Comparison of ENCODE assay signal across 28 cellular contexts in the genomic region with DNA sequence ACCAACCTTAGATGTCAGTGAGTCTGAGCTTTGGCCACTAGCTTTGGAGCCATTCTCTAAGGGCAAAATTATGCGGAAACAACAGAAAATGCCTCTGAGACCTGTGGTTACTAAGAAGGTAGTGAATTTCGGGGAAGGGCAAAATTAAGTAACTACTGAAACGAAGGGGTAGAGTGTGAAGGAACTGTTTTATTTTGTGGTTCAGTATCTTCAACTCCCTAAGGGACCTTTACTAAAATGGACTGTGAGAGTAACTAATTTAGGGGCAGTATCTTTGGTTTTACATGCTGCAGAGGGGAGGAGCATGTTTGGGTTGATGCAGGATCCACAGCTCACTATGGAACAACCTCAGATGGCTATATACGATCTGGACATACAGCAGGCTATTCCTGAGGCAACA. TPM values are rescaled to one million over a fixed set of nuclear protein-coding genes. Genes with fewer than 3 reads are reported as not detected.
"Had no signal": no experiment of that assay in that cellular context is flagged by ENCODE, and none has a peak within 500 bp of the region (broad histone marks: within the 10 kb centered on the region; RNA-seq: fewer than 3 reads in every experiment).

No MANE protein-coding gene starts in this region.

- H3K4me3 ChIP-seq: stomach, suprapubic skin, testis, thoracic aorta, thyroid gland, tibial artery, tibial nerve, transverse colon, upper lobe of left lung, upper lobe of right lung, uterus, vagina had no signal

- ATAC-seq: stimulated activated effector memory CD8-positive, alpha-beta T cell treated with anti-CD3 and anti-CD28 coated beads, Interleukin-12 subunit alpha, Interleukin-12 subunit beta, amount 100 ng/mL, for 72 hours; stimulated activated memory B cell treated with anti-CD40 and anti-IgM and Interleukin-4, amounts not matched to agents 10 μg/mL and 1 μg/mL and 100 μg/mL, for 72 hours; stimulated activated naive CD8-positive, alpha-beta T cell treated with anti-CD3 and anti-CD28 coated beads, Interleukin-15, amount 100 ng/mL, for 72 hours; stimulated activated naive CD8-positive, alpha-beta T cell treated with anti-CD3 and anti-CD28 coated beads, Interleukin-15, Interleukin-2, amounts not matched to agents 100 U/mL and 50 U/mL, for 24 hours; upper lobe of right lung had no signal

- H3K36me3 ChIP-seq: stomach, suprapubic skin, thoracic aorta, thyroid gland, tibial artery, tibial nerve, transverse colon, upper lobe of left lung, upper lobe of right lung, uterus, vagina had no signal

- H3K9me3 ChIP-seq: stomach, suprapubic skin, testis, thoracic aorta, thyroid gland, tibial artery, tibial nerve, transverse colon, upper lobe of left lung, upper lobe of right lung, uterus, vagina had no signal

- H3K27me3 ChIP-seq: stomach, suprapubic skin, testis, thyroid gland, tibial artery, tibial nerve, transverse colon, upper lobe of left lung, upper lobe of right lung, uterus, vagina had no signal

- DNase-seq: stimulated activated CD4-positive, alpha-beta T cell treated with anti-CD3 and anti-CD28 coated beads, Interleukin-2, amount 100 ng/mL, for 48 hours; stimulated activated CD4-positive, alpha-beta T cell treated with anti-CD3 and anti-CD28 coated beads, Interleukin-4, amount 100 ng/mL, for 1 hour; stimulated activated CD4-positive, alpha-beta T cell treated with anti-CD3 and anti-CD28 coated beads, Interleukin-4, amount 100 ng/mL, for 24 hours; stimulated activated CD4-positive, alpha-beta T cell treated with anti-CD3 and anti-CD28 coated beads, Interleukin-4, amount 100 ng/mL, for 4 hours; stimulated activated CD8-positive, alpha-beta memory T cell treated with anti-CD3 and anti-CD28 coated beads, Interleukin-4, amount 100 ng/mL, for 48 hours; stimulated activated naive B cell treated with anti-CD40 and anti-IgM and Interleukin-4, amounts not matched to agents 10 μg/mL and 1 μg/mL and 100 μg/mL, for 72 hours; stimulated activated naive CD4-positive, alpha-beta T cell; stimulated activated naive CD4-positive, alpha-beta T cell treated with Interleukin-2 at 50 U/mL for 16 hours; stimulated activated naive CD8-positive, alpha-beta T cell treated with anti-CD3 and anti-CD28 coated beads, Interleukin-15, amount 100 ng/mL, for 72 hours; stimulated activated naive CD8-positive, alpha-beta T cell treated with anti-CD3 and anti-CD28 coated beads, Interleukin-15, Interleukin-2, amounts not matched to agents 100 U/mL and 50 U/mL, for 24 hours; stomach; substantia nigra; testis; thyroid gland; tibial artery; transverse colon; trophoblast cell; upper lobe of left lung; upper lobe of right lung; uterus had no signal

- H3K4me1 ChIP-seq: stomach, suprapubic skin, testis, thyroid gland, tibial artery, tibial nerve, transverse colon, upper lobe of left lung, upper lobe of right lung, uterus, vagina had no signal

- H3K27ac ChIP-seq: stomach, suprapubic skin, testis, thoracic aorta, thyroid gland, tibial artery, tibial nerve, transverse colon, upper lobe of left lung, upper lobe of right lung, uterus, vagina had no signal

RNA-seq across cellular contexts. Expression of a gene that starts 8.0 kb away (rescaled TPM):
- total RNA-seq: stomach, subcutaneous adipose tissue, suprapubic skin, temporal lobe, testis, thoracic aorta, tibial nerve, transverse colon, vagina had no signal
